Comparison of ENCODE assay signal across 1 cellular context in genomic region chr16:68590201-68590994, GRCh38.
TF ChIP-seq lines count a peak whose summit lies in the region.

No MANE protein-coding gene starts in this region.

TF ChIP-seq in HepG2, 621 proteins besides CTCF, POLR2A, EP300 and RAD21 (continued from another document and continues in another):
- TF ChIP-seq ZNF232 (CRISPR knock-in tag; IDR thresholded peaks at IDR 0.05; ENCODE audit: borderline replicate concordance): 0 out of 2 replicates have a peak, but pooled peaks have one; percentile 27
- TF ChIP-seq, protein P1, sequence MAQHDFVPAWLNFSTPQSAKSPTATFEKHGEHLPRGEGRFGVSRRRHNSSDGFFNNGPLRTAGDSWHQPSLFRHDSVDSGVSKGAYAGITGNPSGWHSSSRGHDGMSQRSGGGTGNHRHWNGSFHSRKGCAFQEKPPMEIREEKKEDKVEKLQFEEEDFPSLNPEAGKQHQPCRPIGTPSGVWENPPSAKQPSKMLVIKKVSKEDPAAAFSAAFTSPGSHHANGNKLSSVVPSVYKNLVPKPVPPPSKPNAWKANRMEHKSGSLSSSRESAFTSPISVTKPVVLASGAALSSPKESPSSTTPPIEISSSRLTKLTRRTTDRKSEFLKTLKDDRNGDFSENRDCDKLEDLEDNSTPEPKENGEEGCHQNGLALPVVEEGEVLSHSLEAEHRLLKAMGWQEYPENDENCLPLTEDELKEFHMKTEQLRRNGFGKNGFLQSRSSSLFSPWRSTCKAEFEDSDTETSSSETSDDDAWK (CRISPR knock-in tag; IDR thresholded peaks at IDR 0.05): no peak
- no peak for TF ChIP-seq ZNF143 (CRISPR knock-in tag; IDR thresholded peaks at IDR 0.05)
- TF ChIP-seq THAP9 (CRISPR knock-in tag; IDR thresholded peaks at IDR 0.05; ENCODE audit: borderline replicate concordance): peak; percentile 51; the same call in 1 of the 2 replicates
- TF ChIP-seq MAF1 (CRISPR knock-in tag; IDR thresholded peaks at IDR 0.05; ENCODE audit: borderline replicate concordance): no peak
- TF ChIP-seq KAT7 (CRISPR knock-in tag; IDR thresholded peaks at IDR 0.05; ENCODE audit: borderline replicate concordance): no peak
- no peak for TF ChIP-seq CCAR2 (optimal IDR thresholded peaks at IDR 0.05; ENCODE audit: low read depth, low read length)
- TF ChIP-seq, protein P2, sequence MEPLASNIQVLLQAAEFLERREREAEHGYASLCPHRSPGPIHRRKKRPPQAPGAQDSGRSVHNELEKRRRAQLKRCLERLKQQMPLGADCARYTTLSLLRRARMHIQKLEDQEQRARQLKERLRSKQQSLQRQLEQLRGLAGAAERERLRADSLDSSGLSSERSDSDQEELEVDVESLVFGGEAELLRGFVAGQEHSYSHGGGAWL (CRISPR knock-in tag; IDR thresholded peaks at IDR 0.05): no peak
- no peak for TF ChIP-seq CEBPB (IDR thresholded peaks at IDR 0.05; ENCODE audit: borderline replicate concordance, low read depth, low read length)
- no peak for TF ChIP-seq ASH2L (IDR thresholded peaks at IDR 0.05; ENCODE audit: insufficient read length, low read depth, low read length)
- TF ChIP-seq SNAPC2 (CRISPR knock-in tag; IDR thresholded peaks at IDR 0.05): no peak; the same call in 1 of the 2 replicates
- TF ChIP-seq ZSCAN22 (CRISPR knock-in tag; IDR thresholded peaks at IDR 0.05): no peak
- TF ChIP-seq ZNF773 (CRISPR knock-in tag; IDR thresholded peaks at IDR 0.05; ENCODE audit: borderline replicate concordance): no peak
- no peak for TF ChIP-seq SNRNP70 (IDR thresholded peaks at IDR 0.05; ENCODE audit: low read depth, low read length)
- TF ChIP-seq TOPORS (CRISPR knock-in tag; IDR thresholded peaks at IDR 0.05): peak; percentile 65; the same call in 1 of the 2 replicates
- TF ChIP-seq ZNF839 (CRISPR knock-in tag; IDR thresholded peaks at IDR 0.05; ENCODE audit: borderline replicate concordance): no peak
- no peak for TF ChIP-seq CBX1 (IDR thresholded peaks at IDR 0.05; ENCODE audit: low read depth)
- TF ChIP-seq PHF21A (CRISPR knock-in tag; IDR thresholded peaks at IDR 0.05): no peak
- TF ChIP-seq, protein P3, sequence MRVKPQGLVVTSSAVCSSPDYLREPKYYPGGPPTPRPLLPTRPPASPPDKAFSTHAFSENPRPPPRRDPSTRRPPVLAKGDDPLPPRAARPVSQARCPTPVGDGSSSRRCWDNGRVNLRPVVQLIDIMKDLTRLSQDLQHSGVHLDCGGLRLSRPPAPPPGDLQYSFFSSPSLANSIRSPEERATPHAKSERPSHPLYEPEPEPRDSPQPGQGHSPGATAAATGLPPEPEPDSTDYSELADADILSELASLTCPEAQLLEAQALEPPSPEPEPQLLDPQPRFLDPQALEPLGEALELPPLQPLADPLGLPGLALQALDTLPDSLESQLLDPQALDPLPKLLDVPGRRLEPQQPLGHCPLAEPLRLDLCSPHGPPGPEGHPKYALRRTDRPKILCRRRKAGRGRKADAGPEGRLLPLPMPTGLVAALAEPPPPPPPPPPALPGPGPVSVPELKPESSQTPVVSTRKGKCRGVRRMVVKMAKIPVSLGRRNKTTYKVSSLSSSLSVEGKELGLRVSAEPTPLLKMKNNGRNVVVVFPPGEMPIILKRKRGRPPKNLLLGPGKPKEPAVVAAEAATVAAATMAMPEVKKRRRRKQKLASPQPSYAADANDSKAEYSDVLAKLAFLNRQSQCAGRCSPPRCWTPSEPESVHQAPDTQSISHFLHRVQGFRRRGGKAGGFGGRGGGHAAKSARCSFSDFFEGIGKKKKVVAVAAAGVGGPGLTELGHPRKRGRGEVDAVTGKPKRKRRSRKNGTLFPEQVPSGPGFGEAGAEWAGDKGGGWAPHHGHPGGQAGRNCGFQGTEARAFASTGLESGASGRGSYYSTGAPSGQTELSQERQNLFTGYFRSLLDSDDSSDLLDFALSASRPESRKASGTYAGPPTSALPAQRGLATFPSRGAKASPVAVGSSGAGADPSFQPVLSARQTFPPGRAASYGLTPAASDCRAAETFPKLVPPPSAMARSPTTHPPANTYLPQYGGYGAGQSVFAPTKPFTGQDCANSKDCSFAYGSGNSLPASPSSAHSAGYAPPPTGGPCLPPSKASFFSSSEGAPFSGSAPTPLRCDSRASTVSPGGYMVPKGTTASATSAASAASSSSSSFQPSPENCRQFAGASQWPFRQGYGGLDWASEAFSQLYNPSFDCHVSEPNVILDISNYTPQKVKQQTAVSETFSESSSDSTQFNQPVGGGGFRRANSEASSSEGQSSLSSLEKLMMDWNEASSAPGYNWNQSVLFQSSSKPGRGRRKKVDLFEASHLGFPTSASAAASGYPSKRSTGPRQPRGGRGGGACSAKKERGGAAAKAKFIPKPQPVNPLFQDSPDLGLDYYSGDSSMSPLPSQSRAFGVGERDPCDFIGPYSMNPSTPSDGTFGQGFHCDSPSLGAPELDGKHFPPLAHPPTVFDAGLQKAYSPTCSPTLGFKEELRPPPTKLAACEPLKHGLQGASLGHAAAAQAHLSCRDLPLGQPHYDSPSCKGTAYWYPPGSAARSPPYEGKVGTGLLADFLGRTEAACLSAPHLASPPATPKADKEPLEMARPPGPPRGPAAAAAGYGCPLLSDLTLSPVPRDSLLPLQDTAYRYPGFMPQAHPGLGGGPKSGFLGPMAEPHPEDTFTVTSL (CRISPR knock-in tag; IDR thresholded peaks at IDR 0.05; ENCODE audit: borderline replicate concordance): no peak
- no peak for TF ChIP-seq POLR2AphosphoS5 (IDR thresholded peaks at IDR 0.05; ENCODE audit: low read depth, low read length)
- TF ChIP-seq ARNTL (CRISPR knock-in tag; IDR thresholded peaks at IDR 0.05): no peak
- no peak for TF ChIP-seq FOXP4 (CRISPR knock-in tag; IDR thresholded peaks at IDR 0.05)
- TF ChIP-seq ZNF678 (CRISPR knock-in tag; IDR thresholded peaks at IDR 0.05): no peak
- TF ChIP-seq, protein P4, sequence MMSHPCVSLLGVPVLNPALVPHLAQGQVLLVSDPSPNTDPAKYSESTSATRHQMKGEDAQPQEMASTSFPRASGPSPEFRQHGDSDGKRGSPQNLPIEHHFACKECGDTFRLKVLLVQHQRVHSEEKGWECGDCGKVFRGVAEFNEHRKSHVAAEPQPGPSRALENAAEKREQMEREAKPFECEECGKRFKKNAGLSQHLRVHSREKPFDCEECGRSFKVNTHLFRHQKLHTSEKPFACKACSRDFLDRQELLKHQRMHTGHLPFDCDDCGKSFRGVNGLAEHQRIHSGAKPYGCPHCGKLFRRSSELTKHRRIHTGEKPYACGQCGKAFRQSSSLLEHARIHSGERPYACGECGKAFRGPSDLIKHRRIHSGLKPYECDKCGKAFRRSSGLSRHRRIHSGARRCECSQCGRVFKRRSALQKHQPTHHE (CRISPR knock-in tag; IDR thresholded peaks at IDR 0.05; ENCODE audit: borderline replicate concordance): no peak
- TF ChIP-seq, protein P5, sequence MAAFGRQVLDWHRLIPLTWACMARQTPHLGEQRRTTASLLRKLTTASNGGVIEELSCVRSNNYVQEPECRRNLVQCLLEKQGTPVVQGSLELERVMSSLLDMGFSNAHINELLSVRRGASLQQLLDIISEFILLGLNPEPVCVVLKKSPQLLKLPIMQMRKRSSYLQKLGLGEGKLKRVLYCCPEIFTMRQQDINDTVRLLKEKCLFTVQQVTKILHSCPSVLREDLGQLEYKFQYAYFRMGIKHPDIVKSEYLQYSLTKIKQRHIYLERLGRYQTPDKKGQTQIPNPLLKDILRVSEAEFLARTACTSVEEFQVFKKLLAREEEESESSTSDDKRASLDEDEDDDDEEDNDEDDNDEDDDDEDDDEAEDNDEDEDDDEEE (CRISPR knock-in tag; IDR thresholded peaks at IDR 0.05): no peak
- TF ChIP-seq ZBTB46 (CRISPR knock-in tag; IDR thresholded peaks at IDR 0.05; ENCODE audit: borderline replicate concordance): no peak
- 0 out of 2 replicates have a peak, but pooled peaks have one; percentile 49 for TF ChIP-seq MIXL1 (CRISPR knock-in tag; IDR thresholded peaks at IDR 0.05)
- peak; percentile 69 for TF ChIP-seq YY1 (IDR thresholded peaks at IDR 0.05; ENCODE audit: insufficient read depth, insufficient replicate concordance, low read depth, low read length)
- TF ChIP-seq ZNF883 (CRISPR knock-in tag; IDR thresholded peaks at IDR 0.05; ENCODE audit: not compliant biosample characterization): peak; percentile 60
- TF ChIP-seq PLRG1 (conservative IDR thresholded peaks at IDR 0.05): no peak
- peak; percentile 73; the same call in 1 of the 2 replicates for TF ChIP-seq KDM3A (CRISPR knock-in tag; IDR thresholded peaks at IDR 0.05; ENCODE audit: low read depth)
- TF ChIP-seq ZNF557 (CRISPR knock-in tag; IDR thresholded peaks at IDR 0.05): no peak
- 0 out of 2 replicates have a peak, but pooled peaks have one; percentile 38 for TF ChIP-seq ZNF567 (CRISPR knock-in tag; IDR thresholded peaks at IDR 0.05; ENCODE audit: borderline replicate concordance)
- TF ChIP-seq PRMT3 (CRISPR knock-in tag; IDR thresholded peaks at IDR 0.05; ENCODE audit: borderline replicate concordance, low read depth): no peak
- TF ChIP-seq, protein P6, sequence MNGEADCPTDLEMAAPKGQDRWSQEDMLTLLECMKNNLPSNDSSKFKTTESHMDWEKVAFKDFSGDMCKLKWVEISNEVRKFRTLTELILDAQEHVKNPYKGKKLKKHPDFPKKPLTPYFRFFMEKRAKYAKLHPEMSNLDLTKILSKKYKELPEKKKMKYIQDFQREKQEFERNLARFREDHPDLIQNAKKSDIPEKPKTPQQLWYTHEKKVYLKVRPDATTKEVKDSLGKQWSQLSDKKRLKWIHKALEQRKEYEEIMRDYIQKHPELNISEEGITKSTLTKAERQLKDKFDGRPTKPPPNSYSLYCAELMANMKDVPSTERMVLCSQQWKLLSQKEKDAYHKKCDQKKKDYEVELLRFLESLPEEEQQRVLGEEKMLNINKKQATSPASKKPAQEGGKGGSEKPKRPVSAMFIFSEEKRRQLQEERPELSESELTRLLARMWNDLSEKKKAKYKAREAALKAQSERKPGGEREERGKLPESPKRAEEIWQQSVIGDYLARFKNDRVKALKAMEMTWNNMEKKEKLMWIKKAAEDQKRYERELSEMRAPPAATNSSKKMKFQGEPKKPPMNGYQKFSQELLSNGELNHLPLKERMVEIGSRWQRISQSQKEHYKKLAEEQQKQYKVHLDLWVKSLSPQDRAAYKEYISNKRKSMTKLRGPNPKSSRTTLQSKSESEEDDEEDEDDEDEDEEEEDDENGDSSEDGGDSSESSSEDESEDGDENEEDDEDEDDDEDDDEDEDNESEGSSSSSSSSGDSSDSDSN (CRISPR knock-in tag; IDR thresholded peaks at IDR 0.05): peak; percentile 49
- TF ChIP-seq ZBTB38 (CRISPR knock-in tag; IDR thresholded peaks at IDR 0.05): peak; percentile 70; the same call in 1 of the 2 replicates
- TF ChIP-seq, protein P7, sequence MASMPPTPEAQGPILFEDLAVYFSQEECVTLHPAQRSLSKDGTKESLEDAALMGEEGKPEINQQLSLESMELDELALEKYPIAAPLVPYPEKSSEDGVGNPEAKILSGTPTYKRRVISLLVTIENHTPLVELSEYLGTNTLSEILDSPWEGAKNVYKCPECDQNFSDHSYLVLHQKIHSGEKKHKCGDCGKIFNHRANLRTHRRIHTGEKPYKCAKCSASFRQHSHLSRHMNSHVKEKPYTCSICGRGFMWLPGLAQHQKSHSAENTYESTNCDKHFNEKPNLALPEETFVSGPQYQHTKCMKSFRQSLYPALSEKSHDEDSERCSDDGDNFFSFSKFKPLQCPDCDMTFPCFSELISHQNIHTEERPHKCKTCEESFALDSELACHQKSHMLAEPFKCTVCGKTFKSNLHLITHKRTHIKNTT (CRISPR knock-in tag; IDR thresholded peaks at IDR 0.05): no peak
- TF ChIP-seq MAFF (IDR thresholded peaks at IDR 0.05; ENCODE audit: low read depth, low read length): no peak
